Comparison of ENCODE assay signal across 18 cellular contexts in the genomic region with DNA sequence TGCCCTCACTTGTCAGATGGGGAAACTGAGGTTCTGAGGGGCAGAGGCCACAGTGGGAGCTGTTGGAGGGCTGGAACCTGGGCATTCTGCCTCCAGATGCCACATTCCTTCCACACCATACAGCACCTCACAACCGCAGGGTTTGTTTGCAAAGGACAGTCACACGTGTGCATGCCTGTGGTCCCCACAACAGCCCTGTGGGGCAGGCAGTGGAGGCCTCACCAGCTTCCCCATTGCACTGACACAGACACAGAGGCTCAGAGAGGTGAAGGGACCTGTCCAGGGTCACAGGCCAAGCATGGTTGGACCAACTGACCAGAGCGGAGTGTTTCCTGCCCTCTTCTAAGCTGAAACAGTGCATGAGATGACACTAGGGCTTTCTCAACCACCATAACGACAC.
DNase-seq lines count a peak whose midpoint lies in the region; ATAC-seq and TF ChIP-seq lines count a peak whose summit lies in the region.
"Had no signal": no experiment of that assay in that cellular context is flagged by ENCODE, and none has a peak within 500 bp of the region (broad histone marks: within the 10 kb centered on the region; RNA-seq: fewer than 3 reads in every experiment).

No MANE protein-coding gene starts in this region.

- no peak overlapping the region for H2BK12ac ChIP-seq in mesenchymal stem cell (ENCODE audit: low read length in 2 of 2)

- POLR2A ChIA-PET in CD8-positive, alpha-beta memory T cell (lab: Charles Lee), result no interaction called here

- DNase-seq in CD8-positive, alpha-beta memory T cell, result no peak
- DNase-seq in Peyer's patch, result peak in 2 of 3 donors; percentile 22 to 28
- DNase-seq in mesenchymal stem cell, result no peak
- no peak for DNase-seq in GM19240 (ENCODE audit: insufficient read length, low spot score)
- DNase-seq in cortex of kidney (lab: John Stamatoyannopoulos, UW), result no peak
- DNase-seq: COR-L47; effector CD8-positive, alpha-beta T cell; Kasumi-1; kidney glomerular epithelial cell; mesendoderm; NCI-H1105 treated with DMSO at 0.1 percent for 48 hours; NCI-H446 treated with DMSO at 0.1 percent for 48 hours; nephron progenitor cell had no signal

- H3K4me3 ChIP-seq in BLaER1 treated with 17β-estradiol and CSF1 and Interleukin-3, amounts not matched to agents 10 nM and 100 nM, result no peak overlapping the region
- H3K4me3 ChIP-seq in CD8-positive, alpha-beta memory T cell (ENCODE audit: low read length), result peak overlapping the region; percentile 23
- H3K4me3 ChIP-seq in Peyer's patch (no peak overlapping the region), mesenchymal stem cell (ENCODE audit: insufficient read depth in 1 of 2, low read depth in 1 of 2, low read length in 2 of 2) (no peak overlapping the region)
- H3K4me3 ChIP-seq: ascending aorta, tibial nerve had no signal

- peaks cover 26 to 86% (median 72%) of the 10 kb centered on the region in 10 experiments for H3K4me1 ChIP-seq in BLaER1 treated with 17β-estradiol and CSF1 and Interleukin-3, amounts not matched to agents 10 nM and 100 nM
- H3K4me1 ChIP-seq in CD8-positive, alpha-beta memory T cell (ENCODE audit: insufficient read depth, low read length), result peaks cover 34% of the 10 kb centered on the region
- peaks cover 0 to 19% (median 9%) of the 10 kb centered on the region in 4 donors for H3K4me1 ChIP-seq in Peyer's patch
- H3K4me1 ChIP-seq in mesenchymal stem cell (ENCODE audit: control insufficient read depth, insufficient read depth, low read depth, low read length), result peaks cover 3% of the 10 kb centered on the region
- H3K4me1 ChIP-seq: ascending aorta, tibial nerve had no signal

- no peak overlapping the region for H3K18ac ChIP-seq in mesenchymal stem cell (ENCODE audit: low read depth in 1 of 2, low read length in 2 of 2)

- H3K23ac ChIP-seq in mesenchymal stem cell (ENCODE audit: low read length in 2 of 2), result no peak overlapping the region

- peak overlapping the region; percentile 12 for H4K91ac ChIP-seq in mesenchymal stem cell (ENCODE audit: low read length)

- no peak overlapping the region for H2BK5ac ChIP-seq in mesenchymal stem cell (ENCODE audit: low read depth, low read length, poor library complexity, severe bottlenecking)

- CTCF ChIA-PET in CD8-positive, alpha-beta memory T cell (lab: Charles Lee), result interaction anchor here (0.7 to 0.8 kb wide), 2 partner anchors 51 to 476 kb away, joined by 3 read pairs; no protein-coding TSS in a partner anchor

- H3K4ac ChIP-seq in mesenchymal stem cell (ENCODE audit: low read depth in 1 of 2, low read length in 2 of 2), result no peak overlapping the region

- no peak overlapping the region for H2AK5ac ChIP-seq in mesenchymal stem cell (ENCODE audit: low read length, severe bottlenecking)

- H2AFZ ChIP-seq in mesenchymal stem cell (ENCODE audit: low read depth, low read length), result no peak overlapping the region

- no peak overlapping the region for H2BK15ac ChIP-seq in mesenchymal stem cell (ENCODE audit: low read depth, poor library complexity, severe bottlenecking)

- no peak for ATAC-seq in GM18511 (IDR thresholded peaks at IDR 0.05; ENCODE audit: unreplicated experiment)

- H4K20me1 ChIP-seq in BLaER1 treated with 17β-estradiol and CSF1 and Interleukin-3, amounts not matched to agents 10 nM and 100 nM, result peaks cover 0 to 5% (median 0%) of the 10 kb centered on the region in 11 experiments; a peak in 1 of 22 replicates

- no peaks in the 10 kb centered on the region for H3K27me3 ChIP-seq in BLaER1 treated with 17β-estradiol and CSF1 and Interleukin-3, amounts not matched to agents 10 nM and 100 nM
- H3K27me3 ChIP-seq in CD8-positive, alpha-beta memory T cell (ENCODE audit: insufficient read depth, low read length, poor library complexity, severe bottlenecking), result no peaks in the 10 kb centered on the region
- no peaks in the 10 kb centered on the region for H3K27me3 ChIP-seq in Peyer's patch
- peaks cover 0 to 63% of the 10 kb centered on the region in 2 experiments for H3K27me3 ChIP-seq in mesenchymal stem cell (ENCODE audit: control insufficient read depth in 1 of 2, insufficient read depth in 1 of 2, low read length in 2 of 2)
- H3K27me3 ChIP-seq: ascending aorta, tibial nerve had no signal

- H3K9ac ChIP-seq in BLaER1 treated with 17β-estradiol and CSF1 and Interleukin-3, amounts not matched to agents 10 nM and 100 nM, result peak overlapping the region in 2 of 11 experiments; percentile 13 to 37; a peak in 2 of 22 replicates
- H3K9ac ChIP-seq in mesenchymal stem cell (ENCODE audit: low read length), result no peak overlapping the region

- 85% methylated on average over 4 of the region's 4 CpGs for WGBS in mesenchymal stem cell

- peak overlapping the region; percentile 6 to 79 (median 54) for H3K4me3 Mint-ChIP-seq in CD8-positive, alpha-beta memory T cell
- H3K4me3 Mint-ChIP-seq: nephron progenitor cell; stimulated activated naive CD8-positive, alpha-beta T cell treated with anti-CD3 and anti-CD28 coated beads, Interleukin-15, Interleukin-2, amounts not matched to agents 100 ng/mL and 50 ng/mL, for 24 hours had no signal

- no peaks in the 10 kb centered on the region for H3K79me1 ChIP-seq in mesenchymal stem cell (replicated peaks; ENCODE audit: low read length, poor library complexity, severe bottlenecking)

- no peak overlapping the region for H2BK120ac ChIP-seq in mesenchymal stem cell (ENCODE audit: low read depth, low read length)

- H3K4me2 ChIP-seq in BLaER1 treated with 17β-estradiol and CSF1 and Interleukin-3, amounts not matched to agents 10 nM and 100 nM, result peak overlapping the region in 9 of 11 experiments; percentile 32 to 98 (median 91); a peak in 19 of 22 replicates
- H3K4me2 ChIP-seq in mesenchymal stem cell (ENCODE audit: low read length, poor library complexity, severe bottlenecking), result no peak overlapping the region

- H4K8ac ChIP-seq in mesenchymal stem cell (ENCODE audit: low read length), result no peak overlapping the region

- TF ChIP-seq POLR2A in Peyer's patch (IDR thresholded peaks at IDR 0.05), result no peak

- H3K9me3 ChIP-seq in BLaER1 treated with 17β-estradiol and CSF1 and Interleukin-3, amounts not matched to agents 10 nM and 100 nM (replicated peaks in 1 of 11), result no peaks in the 10 kb centered on the region
- no peaks in the 10 kb centered on the region for H3K9me3 ChIP-seq in CD8-positive, alpha-beta memory T cell (ENCODE audit: low read length)
- H3K9me3 ChIP-seq in Peyer's patch, result no peaks in the 10 kb centered on the region
- H3K9me3 ChIP-seq in mesenchymal stem cell (ENCODE audit: control insufficient read depth, low read length), result no peaks in the 10 kb centered on the region
- H3K9me3 ChIP-seq: ascending aorta, tibial nerve had no signal

- no peaks in the 10 kb centered on the region for H3K36me3 Mint-ChIP-seq in CD8-positive, alpha-beta memory T cell

- H3K36me3 ChIP-seq in BLaER1 treated with 17β-estradiol and CSF1 and Interleukin-3, amounts not matched to agents 10 nM and 100 nM, result peaks cover 0 to 39% (median 10%) of the 10 kb centered on the region in 11 experiments; a peak in 10 of 22 replicates
- no peaks in the 10 kb centered on the region for H3K36me3 ChIP-seq in CD8-positive, alpha-beta memory T cell (ENCODE audit: insufficient read depth, low read length)
- H3K36me3 ChIP-seq in Peyer's patch, result no peaks in the 10 kb centered on the region
- no peaks in the 10 kb centered on the region for H3K36me3 ChIP-seq in mesenchymal stem cell (ENCODE audit: control insufficient read depth in 1 of 2, insufficient read depth in 2 of 2, low read depth in 1 of 2, low read length in 2 of 2)
- H3K36me3 ChIP-seq: ascending aorta had no signal

- H3K9me3 Mint-ChIP-seq in CD8-positive, alpha-beta memory T cell, result no peaks in the 10 kb centered on the region
- H3K9me3 Mint-ChIP-seq: nephron progenitor cell; stimulated activated naive CD8-positive, alpha-beta T cell treated with anti-CD3 and anti-CD28 coated beads, Interleukin-15, Interleukin-2, amounts not matched to agents 100 ng/mL and 50 ng/mL, for 24 hours had no signal

- peak overlapping the region; percentile 14 to 78 (median 60) for H3K27ac Mint-ChIP-seq in CD8-positive, alpha-beta memory T cell
- H3K27ac Mint-ChIP-seq: nephron progenitor cell; stimulated activated naive CD8-positive, alpha-beta T cell treated with anti-CD3 and anti-CD28 coated beads, Interleukin-15, Interleukin-2, amounts not matched to agents 100 ng/mL and 50 ng/mL, for 24 hours had no signal

- TF ChIP-seq CTCF in Peyer's patch (IDR thresholded peaks at IDR 0.05), result no peak

- H3K14ac ChIP-seq in mesenchymal stem cell (ENCODE audit: low read length in 2 of 2), result no peak overlapping the region

- H3K27ac ChIP-seq in BLaER1 treated with 17β-estradiol and CSF1 and Interleukin-3, amounts not matched to agents 10 nM and 100 nM, result no peak overlapping the region; a peak in 1 of 22 replicates
- no peak overlapping the region for H3K27ac ChIP-seq in CD8-positive, alpha-beta memory T cell (ENCODE audit: low read depth, low read length)
- peak overlapping the region in 1 of 4 donors; percentile 49 for H3K27ac ChIP-seq in Peyer's patch
- no peak overlapping the region for H3K27ac ChIP-seq in mesenchymal stem cell (ENCODE audit: low read length, poor library complexity, severe bottlenecking)
- H3K27ac ChIP-seq: ascending aorta, tibial nerve had no signal

- H3K4me1 Mint-ChIP-seq in CD8-positive, alpha-beta memory T cell, result peaks cover 30 to 45% (median 43%) of the 10 kb centered on the region in 3 donors

- no peaks in the 10 kb centered on the region for H3K27me3 Mint-ChIP-seq in CD8-positive, alpha-beta memory T cell
- H3K27me3 Mint-ChIP-seq: stimulated activated naive CD8-positive, alpha-beta T cell treated with anti-CD3 and anti-CD28 coated beads, Interleukin-15, Interleukin-2, amounts not matched to agents 100 ng/mL and 50 ng/mL, for 24 hours had no signal

Comparison
In these comparisons a context has a peak if more than half of its experiments do, and no peak if none do; other contexts are left out.
1. DNase-seq: peak in Peyer's patch (2 of 3); none in CD8-positive, alpha-beta memory T cell (0 of 5), mesenchymal stem cell (single experiment), GM19240 (single experiment) and cortex of kidney (single experiment).